Comparison of ENCODE assay signal across 8 cellular contexts in the genomic region with DNA sequence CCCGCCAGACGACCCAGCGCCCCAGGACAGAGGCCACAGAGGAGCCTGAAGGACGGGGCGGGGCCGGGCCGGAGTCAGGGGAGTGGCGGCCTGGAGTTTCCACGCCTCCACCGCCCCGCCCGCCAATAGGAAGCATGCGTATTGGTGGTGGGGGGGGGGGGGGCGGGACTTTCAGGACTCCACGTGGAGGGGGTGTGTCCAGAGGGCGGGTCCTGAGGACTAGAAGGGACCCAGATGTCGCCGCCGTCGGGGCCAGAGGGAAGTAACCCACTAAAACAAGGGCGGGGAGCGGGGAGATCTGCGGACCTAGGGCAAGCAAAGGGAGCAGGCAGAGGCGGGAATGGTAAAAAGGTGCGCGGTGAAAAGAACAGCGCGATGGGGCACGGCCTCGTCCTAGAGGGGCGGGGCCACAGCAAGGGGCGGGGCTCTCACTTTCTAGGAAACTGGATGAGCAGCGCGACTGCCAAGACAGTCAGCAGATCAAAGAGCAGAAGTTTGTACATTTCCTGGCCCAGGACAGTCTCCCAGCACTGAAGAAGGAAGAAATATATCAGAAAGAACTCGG. TPM values are rescaled to one million over a fixed set of nuclear protein-coding genes. Genes with fewer than 3 reads are reported as not detected.
DNase-seq lines count a peak whose midpoint lies in the region; ATAC-seq, FAIRE-seq and TF ChIP-seq lines count a peak whose summit lies in the region.

No MANE protein-coding gene starts in this region.

- FAIRE-seq in A549 (lab: Jason Lieb, UNC) = no peak

- H3K36me3 ChIP-seq in parathyroid adenoma (ENCODE audit: control insufficient read depth, insufficient read depth, low read length) (no peaks in the 10 kb centered on the region), thyroid gland (peaks cover 6 to 7% of the 10 kb centered on the region in 2 donors)

- no peak for TF ChIP-seq EP300 in A549 (IDR thresholded peaks at IDR 0.05)

- peak; percentile 22 to 33 for ATAC-seq in A549

- TF ChIP-seq POLR2A in A549 (IDR thresholded peaks at IDR 0.05; ENCODE audit: low read length) (no peak), thyroid gland (IDR thresholded peaks at IDR 0.05) (no peak)

- H3K9me3 ChIP-seq in A549 = no peaks in the 10 kb centered on the region
- no peaks in the 10 kb centered on the region for H3K9me3 ChIP-seq in parathyroid adenoma (ENCODE audit: control insufficient read depth, low read length)
- no peaks in the 10 kb centered on the region for H3K9me3 ChIP-seq in thyroid gland

- no peak overlapping the region for H2AFZ ChIP-seq in parathyroid adenoma

- TF ChIP-seq CTCF in A549 (IDR thresholded peaks at IDR 0.05) (no peak), parathyroid adenoma (IDR thresholded peaks at IDR 0.05) (no peak), thyroid gland (IDR thresholded peaks at IDR 0.05) (no peak)

- H3K4me1 ChIP-seq in A549 = peaks cover 31% of the 10 kb centered on the region
- peaks cover 13% of the 10 kb centered on the region for H3K4me1 ChIP-seq in parathyroid adenoma
- peaks cover 26 to 45% of the 10 kb centered on the region in 2 donors for H3K4me1 ChIP-seq in thyroid gland

- POLR2A ChIA-PET in A549 (lab: Yijun Ruan, JAX) = interaction anchor here (1.1 kb wide), 1 partner anchor 27 kb away, joined by 3 read pairs; the partner anchor contains the start of gene MBOAT7

- DNase-seq in A549 (ENCODE audit: low read depth in 1 of 2, low spot score in 1 of 2) = peak; percentile 78 to 89
- peak; percentile 33 for DNase-seq in HCEC 1CT
- peak; percentile 16 for DNase-seq in SIG-M5 (lab: John Stamatoyannopoulos, UW)
- peak; percentile 46 for DNase-seq in activated gamma-delta T cell (lab: John Stamatoyannopoulos, UW)
- peak; percentile 57 for DNase-seq in globus pallidus (ENCODE audit: low spot score)
- peak; percentile 80 to 87 for DNase-seq in thyroid gland
- DNase-seq in NCI-H2107 treated with DMSO at 0.1 percent for 48 hours (lab: John Stamatoyannopoulos, UW; ENCODE audit: unreplicated experiment) = no peak

- CTCF ChIA-PET in A549 (lab: Yijun Ruan, JAX) = no interaction called here

- 2% methylated on average over 22 of the region's 35 CpGs for WGBS in A549 (ENCODE audit: missing lambda C conversion rate)
- 4% methylated on average over 21 to 25 of the region's 35 CpGs for WGBS in thyroid gland, 2 donors

- no peak overlapping the region for H3K9ac ChIP-seq in parathyroid adenoma

- peak overlapping the region; percentile 81 for H3K4me2 ChIP-seq in A549
- H3K4me2 ChIP-seq in parathyroid adenoma (ENCODE audit: low read length) = peak overlapping the region; percentile 75

- H3K4me3 ChIP-seq in A549 = peak overlapping the region; percentile 49
- H3K4me3 ChIP-seq in parathyroid adenoma (ENCODE audit: low read depth, low read length) = peak overlapping the region; percentile 42
- no peak overlapping the region for H3K4me3 ChIP-seq in thyroid gland (replicated peaks in 1 of 3)

- no peak for TF ChIP-seq RAD21 in A549 (conservative IDR thresholded peaks at IDR 0.05 in 1 of 2, IDR thresholded peaks at IDR 0.05 in 1 of 2)

- intact Hi-C loops in thyroid gland (cut with DNase I) = no loop called here

- peak overlapping the region in 1 of 2 experiments; percentile 54; a peak in 2 of 6 replicates for H3K27ac ChIP-seq in A549
- no peak overlapping the region for H3K27ac ChIP-seq in parathyroid adenoma
- H3K27ac ChIP-seq in thyroid gland = peak overlapping the region in 1 of 3 donors; percentile 26

- peaks cover 3% of the 10 kb centered on the region for H3K79me2 ChIP-seq in parathyroid adenoma

- H3K27me3 ChIP-seq in parathyroid adenoma (ENCODE audit: control insufficient read depth, insufficient read depth, low read length) (no peaks in the 10 kb centered on the region), thyroid gland (no peaks in the 10 kb centered on the region)

TF ChIP-seq in A549, 52 proteins besides CTCF, POLR2A, EP300 and RAD21:
- TF ChIP-seq NR3C1 (IDR thresholded peaks at IDR 0.05) = no peak
- TF ChIP-seq, protein P1, sequence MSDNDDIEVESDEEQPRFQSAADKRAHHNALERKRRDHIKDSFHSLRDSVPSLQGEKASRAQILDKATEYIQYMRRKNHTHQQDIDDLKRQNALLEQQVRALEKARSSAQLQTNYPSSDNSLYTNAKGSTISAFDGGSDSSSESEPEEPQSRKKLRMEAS (IDR thresholded peaks at IDR 0.05) = peak; percentile 58
- peak in 1 of 2 experiments; percentile 44; a peak in 1 of 5 replicates for TF ChIP-seq JUN (IDR thresholded peaks at IDR 0.05)
- TF ChIP-seq MYC (IDR thresholded peaks at IDR 0.05; ENCODE audit: borderline replicate concordance, low read length) = 0 out of 2 replicates have a peak, but pooled peaks have one; percentile 60
- no peak for TF ChIP-seq PHF8 (IDR thresholded peaks at IDR 0.05; ENCODE audit: borderline replicate concordance, low read depth)
- TF ChIP-seq NFE2L2 (conservative IDR thresholded peaks at IDR 0.05; ENCODE audit: low read length) = no peak
- peak; percentile 23; the same call in 1 of the 2 replicates for TF ChIP-seq USF2 (IDR thresholded peaks at IDR 0.05)
- no peak for TF ChIP-seq RARB (CRISPR knock-in tag; IDR thresholded peaks at IDR 0.05)

RNA-seq across cellular contexts. Expression of gene LENG1, which starts 2.8 kb away (rescaled TPM):
- polyA plus RNA-seq in A549 (2011; rRNA removed) (6.8 and 13.3 TPM in 2 replicates), A549 (2017; fragmentation: RNase III; extraction: RNeasy Plus Mini Kit Qiagen cat#74134 plus additional on column Dnase treatment) (11.1 to 13.9 TPM (median 13.8 TPM) in 3 replicates)
- polyA plus RNA-seq in A549 (2012; cell fraction: cytosol; rRNA removed) = 6.9 and 8.1 TPM in 2 replicates
- 4.8 and 5.1 TPM in 2 replicates for polyA plus RNA-seq in A549 (2012; cell fraction: nucleus; rRNA removed)
- 1.1 and 1.2 TPM in 2 replicates for polyA minus RNA-seq in A549 (2011; rRNA and poly(A)+ RNA removed)
- 10 to 100 TPM in 1 of 4 donors, 1 to 10 TPM in 3; 6.3 to 14.5 (median 8.2) TPM for total RNA-seq in thyroid gland

RNA-seq across cellular contexts. Expression of gene TMC4, which starts 10.6 kb away (rescaled TPM):
- 0.61 and 0.84 TPM in 2 replicates for polyA plus RNA-seq in A549 (2011; rRNA removed)
- polyA plus RNA-seq in A549 (2012; cell fraction: cytosol; rRNA removed) = 0.93 and 1.1 TPM in 2 replicates
- polyA plus RNA-seq in A549 (2012; cell fraction: nucleus; rRNA removed) = 2.6 and 2.9 TPM in 2 replicates
- 0.85 to 1.5 TPM (median 1.2 TPM) in 3 replicates for polyA plus RNA-seq in A549 (2017; fragmentation: RNase III; extraction: RNeasy Plus Mini Kit Qiagen cat#74134 plus additional on column Dnase treatment)
- 0.15 and 0.29 TPM in 2 replicates for polyA minus RNA-seq in A549 (2011; rRNA and poly(A)+ RNA removed)
- 10 to 100 TPM; 42.6 to 91.7 (median 68.5) TPM for total RNA-seq in thyroid gland

RNA-seq across cellular contexts. Expression of gene CNOT3, which starts 24.8 kb away (rescaled TPM):
- polyA plus RNA-seq in A549 (2011; rRNA removed) (24.9 and 28.3 TPM in 2 replicates), A549 (2017; fragmentation: RNase III; extraction: RNeasy Plus Mini Kit Qiagen cat#74134 plus additional on column Dnase treatment) (59.2 to 62.6 TPM (median 62.4 TPM) in 3 replicates)
- polyA plus RNA-seq in A549 (2012; cell fraction: cytosol; rRNA removed) = 26.3 and 28.5 TPM in 2 replicates
- polyA plus RNA-seq in A549 (2012; cell fraction: nucleus; rRNA removed) = 36.4 and 44.1 TPM in 2 replicates
- polyA minus RNA-seq in A549 (2011; rRNA and poly(A)+ RNA removed) = 29.7 and 32.5 TPM in 2 replicates
- total RNA-seq in thyroid gland = 10 to 100 TPM; 22.4 to 30.3 (median 29.8) TPM

RNA-seq across cellular contexts. Expression of gene MBOAT7, which starts 27.1 kb away (rescaled TPM):
- polyA plus RNA-seq in A549 (2011; rRNA removed) (42.1 and 52.4 TPM in 2 replicates), A549 (2017; fragmentation: RNase III; extraction: RNeasy Plus Mini Kit Qiagen cat#74134 plus additional on column Dnase treatment) (129 to 142 TPM (median 133 TPM) in 3 replicates)
- polyA plus RNA-seq in A549 (2012; cell fraction: cytosol; rRNA removed) = 81.6 and 121 TPM in 2 replicates
- polyA plus RNA-seq in A549 (2012; cell fraction: nucleus; rRNA removed) = 201 and 292 TPM in 2 replicates
- 29.0 and 46.8 TPM in 2 replicates for polyA minus RNA-seq in A549 (2011; rRNA and poly(A)+ RNA removed)
- 100 to 1,000 TPM in 1 of 4 donors, 10 to 100 TPM in 3; 47.3 to 101 (median 69.0) TPM for total RNA-seq in thyroid gland

RNA-seq across cellular contexts. Expression of gene TSEN34, which starts 28.8 kb away (rescaled TPM):
- polyA plus RNA-seq in A549 (2011; rRNA removed) = 53.4 and 61.1 TPM in 2 replicates
- 140 and 185 TPM in 2 replicates for polyA plus RNA-seq in A549 (2012; cell fraction: cytosol; rRNA removed)
- polyA plus RNA-seq in A549 (2012; cell fraction: nucleus; rRNA removed) = 146 and 170 TPM in 2 replicates
- 79.0 to 90.9 TPM (median 87.7 TPM) in 3 replicates for polyA plus RNA-seq in A549 (2017; fragmentation: RNase III; extraction: RNeasy Plus Mini Kit Qiagen cat#74134 plus additional on column Dnase treatment)
- 41.8 and 48.8 TPM in 2 replicates for polyA minus RNA-seq in A549 (2011; rRNA and poly(A)+ RNA removed)
- total RNA-seq in thyroid gland = 100 to 1,000 TPM in 1 of 4 donors, 10 to 100 TPM in 3; 58.1 to 102 (median 82.0) TPM

Comparison
In these comparisons a context has a peak if more than half of its experiments do, and no peak if none do; other contexts are left out.
1. H3K4me3 ChIP-seq: peak in A549 (single experiment) and parathyroid adenoma (single experiment); none in thyroid gland (0 of 3).